In genomic region chr5:98016771-98017170, GRCh38 we compare ENCODE assay signal across 16 cellular contexts.
"Had no signal": no experiment of that assay in that cellular context is flagged by ENCODE, and none has a peak within 500 bp of the region (broad histone marks: within the 10 kb centered on the region; RNA-seq: fewer than 3 reads in every experiment).

No MANE protein-coding gene starts in this region.

- H3K9ac ChIP-seq: parathyroid adenoma had no signal

- H3K27me3 ChIP-seq: esophagus squamous epithelium, gastroesophageal sphincter, heart right ventricle, sigmoid colon, thyroid gland had no signal

- H3K4me1 ChIP-seq: esophagus squamous epithelium, gastroesophageal sphincter, heart right ventricle, parathyroid adenoma, sigmoid colon, thyroid gland had no signal

- DNase-seq: activated CD4-positive, alpha-beta T cell treated with anti-CD3 and anti-CD28 coated beads for 1 hour; activated CD4-positive, alpha-beta T cell treated with anti-CD3 and anti-CD28 coated beads, Interleukin-2, amount 50 U/mL, for 48 hours; activated naive CD4-positive, alpha-beta T cell treated with anti-CD3 and anti-CD28 coated beads, Interleukin-2, amount 10 ng/mL, durations not matched to agents 7 days and 5 days; activated T-cell treated with anti-CD3 and anti-CD28 coated beads, Interleukin-2, amount 50 U/mL, for 24 hours; effector CD4-positive, alpha-beta T cell; esophagus squamous epithelium; heart right ventricle; midbrain; sigmoid colon; stimulated activated CD4-positive, alpha-beta T cell treated with anti-CD3 and anti-CD28 coated beads, Interleukin-12 subunit alpha, Interleukin-12 subunit beta, amount 100 ng/mL, for 4 hours; thyroid gland had no signal

- H3K27ac ChIP-seq: coronary artery, esophagus squamous epithelium, gastroesophageal sphincter, heart right ventricle, parathyroid adenoma, sigmoid colon, thyroid gland had no signal

- H3K4me3 ChIP-seq: coronary artery, esophagus squamous epithelium, gastroesophageal sphincter, heart right ventricle, lung, sigmoid colon, thyroid gland had no signal

- H3K36me3 ChIP-seq: esophagus squamous epithelium, gastroesophageal sphincter, heart right ventricle, sigmoid colon, thyroid gland had no signal

- H2AFZ ChIP-seq: parathyroid adenoma had no signal

- H3K79me2 ChIP-seq: parathyroid adenoma had no signal

- H3K9me3 ChIP-seq: esophagus squamous epithelium, gastroesophageal sphincter, sigmoid colon, thyroid gland had no signal

- ATAC-seq: gastroesophageal sphincter; heart right ventricle; stimulated activated effector memory CD8-positive, alpha-beta T cell treated with anti-CD3 and anti-CD28 coated beads, Interleukin-12 subunit alpha, Interleukin-12 subunit beta, amount 100 ng/mL, for 72 hours had no signal
